28 cellular contexts compared by ENCODE assay signal in the genomic region with DNA sequence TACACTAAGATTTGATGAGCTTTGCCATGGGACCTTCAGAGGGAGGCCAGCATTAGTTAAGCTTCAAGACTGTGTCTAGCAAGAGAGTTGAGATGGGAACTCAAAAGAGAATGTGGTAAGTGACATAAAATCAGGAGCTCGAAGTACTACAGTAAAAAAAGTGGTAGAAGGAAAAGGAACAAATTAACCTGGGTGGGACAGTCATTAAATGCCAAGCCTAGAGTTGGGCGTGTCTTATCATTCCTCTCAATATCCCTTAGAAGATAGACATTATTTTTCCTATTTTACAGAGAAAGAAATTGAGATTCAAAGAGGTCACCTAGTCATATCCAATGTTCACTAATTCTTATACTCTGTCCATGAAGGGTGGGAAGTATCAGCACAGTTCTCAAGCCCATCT. TPM values are rescaled to one million over a fixed set of nuclear protein-coding genes. Genes with fewer than 3 reads are reported as not detected.
"Had no signal": no experiment of that assay in that cellular context is flagged by ENCODE, and none has a peak within 500 bp of the region (broad histone marks: within the 10 kb centered on the region; RNA-seq: fewer than 3 reads in every experiment).

No MANE protein-coding gene starts in this region.

- H3K4me1 ChIP-seq: prostate gland had no signal

- H3K27ac Mint-ChIP-seq: activated CD8-positive, alpha-beta T cell treated with anti-CD3 and anti-CD28 coated beads, Interleukin-2, amount 10 ng/mL, durations not matched to agents 7 days and 5 days; immature natural killer cell; T-helper 1 cell treated with Interleukin-12 subunit alpha and Interleukin-12 subunit beta and Interleukin-4 antibody, amounts not matched to agents 30 μg/mL and 1 μg/mL, for 36 hours had no signal

- H3K9me3 Mint-ChIP-seq: activated naive CD4-positive, alpha-beta T cell treated with anti-CD3 and anti-CD28 coated beads for 36 hours; activated T-cell treated with anti-CD3 and anti-CD28 coated beads, Interleukin-2, amount 50 U/mL, for 4 hours; immature natural killer cell; T-helper 1 cell treated with Interleukin-12 subunit alpha and Interleukin-12 subunit beta and Interleukin-4 antibody, amounts not matched to agents 30 μg/mL and 1 μg/mL, for 36 hours had no signal

- H3K4me3 Mint-ChIP-seq: activated CD8-positive, alpha-beta T cell treated with anti-CD3 and anti-CD28 coated beads, Interleukin-2, amount 10 ng/mL, durations not matched to agents 7 days and 5 days; activated naive CD4-positive, alpha-beta T cell treated with anti-CD3 and anti-CD28 coated beads for 36 hours; activated T-cell treated with anti-CD3 and anti-CD28 coated beads, Interleukin-2, amount 50 U/mL, for 4 hours; immature natural killer cell; naive thymus-derived CD8-positive, alpha-beta T cell; T-helper 1 cell treated with Interleukin-12 subunit alpha and Interleukin-12 subunit beta and Interleukin-4 antibody, amounts not matched to agents 30 μg/mL and 1 μg/mL, for 36 hours had no signal

- H3K27ac ChIP-seq: body of pancreas, cardiac muscle cell, foreskin keratinocyte, hepatocyte, ovary, prostate gland, right atrium auricular region, vagina had no signal

- H3K36me3 Mint-ChIP-seq: immature natural killer cell; naive thymus-derived CD8-positive, alpha-beta T cell had no signal

- H3K27me3 ChIP-seq: body of pancreas, cardiac muscle cell, foreskin keratinocyte, hepatocyte, left lung, ovary, right atrium auricular region, vagina had no signal

- H3K9me3 ChIP-seq: body of pancreas, left lung, ovary, prostate gland, right atrium auricular region, vagina had no signal

- H3K4me3 ChIP-seq: body of pancreas, cardiac muscle cell, hepatocyte, left lung, lung, ovary, prostate gland, right atrium auricular region, vagina had no signal

- DNase-seq: activated CD4-positive, alpha-beta T cell treated with anti-CD3 and anti-CD28 coated beads for 48 hours; activated CD4-positive, CD25-positive, alpha-beta regulatory T cell; activated CD8-positive, alpha-beta T cell treated with anti-CD3 and anti-CD28 coated beads, Interleukin-2, amount 10 ng/mL, durations not matched to agents 7 days and 5 days; activated effector memory CD4-positive, alpha-beta T cell treated with Interleukin-2 at 50 U/mL for 16 hours; activated naive CD4-positive, alpha-beta T cell treated with anti-CD3 and anti-CD28 coated beads for 36 hours; activated T-cell treated with anti-CD3 and anti-CD28 coated beads, Interleukin-2, amount 50 U/mL, for 4 hours; anterior cingulate cortex; body of pancreas; effector CD8-positive, alpha-beta T cell; immature natural killer cell; left lung; naive thymus-derived CD8-positive, alpha-beta T cell; ovary; stimulated activated CD4-positive, alpha-beta T cell treated with anti-CD3 and anti-CD28 coated beads, Interleukin-12 subunit alpha, Interleukin-12 subunit beta, amount 100 ng/mL, for 4 hours; stimulated activated CD4-positive, alpha-beta T cell treated with anti-CD3 and anti-CD28 coated beads, Interleukin-4, amount 100 ng/mL, for 4 hours; T1000; trophoblast cell had no signal

- H3K36me3 ChIP-seq: cardiac muscle cell, left lung, ovary, prostate gland, right atrium auricular region, vagina had no signal

- ATAC-seq: activated CD8-positive, alpha-beta T cell treated with anti-CD3 and anti-CD28 coated beads, Interleukin-2, amount 10 ng/mL, durations not matched to agents 7 days and 5 days; activated T-cell treated with anti-CD3 and anti-CD28 coated beads, Interleukin-2, amount 50 U/mL, for 4 hours; body of pancreas; foreskin keratinocyte; left lung; naive thymus-derived CD8-positive, alpha-beta T cell had no signal

RNA-seq across cellular contexts. Expression of a gene that starts 51.6 kb away (rescaled TPM):
- total RNA-seq: activated CD8-positive, alpha-beta T cell treated with anti-CD3 and anti-CD28 coated beads, Interleukin-2, amount 10 ng/mL, durations not matched to agents 7 days and 5 days; activated naive CD4-positive, alpha-beta T cell treated with anti-CD3 and anti-CD28 coated beads for 36 hours; cardiac muscle cell; cerebellum; foreskin keratinocyte; kidney epithelial cell; naive thymus-derived CD8-positive, alpha-beta T cell; right atrium auricular region; temporal lobe had no signal
